Comparison of ENCODE assay signal across 11 cellular contexts in the genomic region with DNA sequence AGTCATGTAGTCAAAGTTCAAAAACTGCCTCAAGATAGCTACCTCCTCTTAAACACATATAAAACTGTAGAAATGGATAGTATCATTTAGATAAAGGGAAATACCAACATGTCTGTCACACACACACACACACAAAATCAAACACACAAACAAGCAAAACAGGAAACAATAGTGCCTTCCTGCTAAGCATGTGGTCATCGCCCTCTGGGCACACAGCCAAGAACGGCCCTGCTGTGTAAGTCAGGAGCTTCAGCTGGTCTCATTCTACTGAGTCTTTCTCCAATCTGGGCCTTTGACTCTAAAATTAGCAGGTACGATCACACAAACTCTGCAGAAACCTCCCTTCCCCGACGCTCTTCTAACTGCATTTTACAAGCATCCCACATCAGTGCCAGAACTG.
DNase-seq lines count a peak whose midpoint lies in the region; ATAC-seq, FAIRE-seq and TF ChIP-seq lines count a peak whose summit lies in the region.
"Had no signal": no experiment of that assay in that cellular context is flagged by ENCODE, and none has a peak within 500 bp of the region (broad histone marks: within the 10 kb centered on the region; RNA-seq: fewer than 3 reads in every experiment).

No MANE protein-coding gene starts in this region.

- peaks cover 2% of the 10 kb centered on the region for H3K9me3 Mint-ChIP-seq in Calu3 (ENCODE audit: low read depth, unreplicated experiment)
- H3K9me3 Mint-ChIP-seq in activated CD4-positive, alpha-beta memory T cell treated with anti-CD3 and anti-CD28 coated beads, Interleukin-2, amount 10 ng/mL, durations not matched to agents 7 days and 5 days: no peaks in the 10 kb centered on the region
- H3K9me3 Mint-ChIP-seq in activated CD4-positive, alpha-beta memory T cell treated with anti-CD3 and anti-CD28 coated beads for 36 hours: no peaks in the 10 kb centered on the region

- no peaks in the 10 kb centered on the region for H3K79me2 ChIP-seq in GM12878 (ENCODE audit: control insufficient read depth, insufficient read depth, low read length)

- no peaks in the 10 kb centered on the region for H3K36me3 Mint-ChIP-seq in Calu3 (ENCODE audit: insufficient read depth, unreplicated experiment)
- H3K36me3 Mint-ChIP-seq in activated CD4-positive, alpha-beta memory T cell treated with anti-CD3 and anti-CD28 coated beads, Interleukin-2, amount 10 ng/mL, durations not matched to agents 7 days and 5 days (ENCODE audit: low read depth): no peaks in the 10 kb centered on the region
- no peaks in the 10 kb centered on the region for H3K36me3 Mint-ChIP-seq in activated CD4-positive, alpha-beta memory T cell treated with anti-CD3 and anti-CD28 coated beads for 36 hours
- H3K36me3 Mint-ChIP-seq: activated naive CD8-positive, alpha-beta T cell; memory B cell had no signal

- TF ChIP-seq CTCF in Calu3 (IDR thresholded peaks at IDR 0.05; ENCODE audit: unreplicated experiment) (no peak), GM12878 (IDR thresholded peaks at IDR 0.05 in 2 of 3, conservative IDR thresholded peaks at IDR 0.05 in 1 of 3; ENCODE audit: control insufficient read depth in 2 of 3, extremely low read depth in 1 of 3, insufficient read depth in 1 of 3, low read depth in 3 of 3, low read length in 3 of 3) (no peak)

- RAD21 ChIA-PET in GM12878 (lab: Charles Lee; ENCODE audit: unreplicated experiment): no interaction called here

- H3K4me3 ChIP-seq in GM12878: no peak overlapping the region

- TF ChIP-seq POLR2A in GM12878 (IDR thresholded peaks at IDR 0.05; ENCODE audit: low read depth, low read length): no peak

- no peak overlapping the region for H3K9ac ChIP-seq in GM12878 (ENCODE audit: control insufficient read depth, insufficient read depth, low read length)

- no peak for TF ChIP-seq EP300 in GM12878 (IDR thresholded peaks at IDR 0.05; ENCODE audit: borderline replicate concordance in 1 of 2, control insufficient read depth in 1 of 2, low read depth in 2 of 2, low read length in 2 of 2)

- SMC1A ChIA-PET in GM12878 (lab: Charles Lee; ENCODE audit: uncharacterized antibody, unreplicated experiment): no interaction called here

- no peak overlapping the region for H2AFZ ChIP-seq in GM12878 (ENCODE audit: control insufficient read depth, low read depth, low read length)

- CTCF ChIA-PET in Calu3 (lab: Charles Lee): interaction anchor here (0.6 kb wide), 1 partner anchor 20 kb away, joined by 3 read pairs; no protein-coding TSS in a partner anchor
- CTCF ChIA-PET in GM12878 (lab: Yijun Ruan, JAX): no interaction called here
- CTCF ChIA-PET in activated CD4-positive, alpha-beta memory T cell treated with anti-CD3 and anti-CD28 coated beads, Interleukin-2, amount 10 ng/mL, durations not matched to agents 7 days and 5 days (lab: Charles Lee): no interaction called here
- CTCF ChIA-PET in activated CD4-positive, alpha-beta memory T cell treated with anti-CD3 and anti-CD28 coated beads for 36 hours (lab: Charles Lee): no interaction called here

- H4K20me1 ChIP-seq in GM12878 (ENCODE audit: control insufficient read depth, insufficient read depth): no peaks in the 10 kb centered on the region

- no peaks in the 10 kb centered on the region for H3K27me3 ChIP-seq in GM12878 (replicated peaks in 1 of 2; ENCODE audit: control insufficient read depth in 2 of 2, insufficient read depth in 2 of 2, low read length in 1 of 2)

- ATAC-seq in GM12878 (peak; percentile 39; the same call in 2 of the 3 replicates), left colon (peak; percentile 91), GM18870 (IDR thresholded peaks at IDR 0.05; ENCODE audit: unreplicated experiment) (no peak)

- no peaks in the 10 kb centered on the region for H3K27me3 Mint-ChIP-seq in Calu3 (ENCODE audit: unreplicated experiment)
- peaks cover 14% of the 10 kb centered on the region for H3K27me3 Mint-ChIP-seq in activated CD4-positive, alpha-beta memory T cell treated with anti-CD3 and anti-CD28 coated beads, Interleukin-2, amount 10 ng/mL, durations not matched to agents 7 days and 5 days
- H3K27me3 Mint-ChIP-seq in activated CD4-positive, alpha-beta memory T cell treated with anti-CD3 and anti-CD28 coated beads for 36 hours: peaks cover 3% of the 10 kb centered on the region

- H3K4me1 ChIP-seq in GM12878 (ENCODE audit: control insufficient read depth, insufficient read depth, low read length): no peaks in the 10 kb centered on the region

- no peak overlapping the region for H3K27ac Mint-ChIP-seq in Calu3 (ENCODE audit: unreplicated experiment)
- no peak overlapping the region for H3K27ac Mint-ChIP-seq in activated CD4-positive, alpha-beta memory T cell treated with anti-CD3 and anti-CD28 coated beads, Interleukin-2, amount 10 ng/mL, durations not matched to agents 7 days and 5 days
- H3K27ac Mint-ChIP-seq in activated CD4-positive, alpha-beta memory T cell treated with anti-CD3 and anti-CD28 coated beads for 36 hours: no peak overlapping the region
- H3K27ac Mint-ChIP-seq: activated naive CD8-positive, alpha-beta T cell; memory B cell had no signal

- no peak overlapping the region for H3K4me3 Mint-ChIP-seq in Calu3 (ENCODE audit: low read depth, unreplicated experiment)
- H3K4me3 Mint-ChIP-seq in activated CD4-positive, alpha-beta memory T cell treated with anti-CD3 and anti-CD28 coated beads, Interleukin-2, amount 10 ng/mL, durations not matched to agents 7 days and 5 days: no peak overlapping the region
- no peak overlapping the region for H3K4me3 Mint-ChIP-seq in activated CD4-positive, alpha-beta memory T cell treated with anti-CD3 and anti-CD28 coated beads for 36 hours
- H3K4me3 Mint-ChIP-seq: activated naive CD8-positive, alpha-beta T cell; memory B cell had no signal

- TF ChIP-seq RAD21 in GM12878 (IDR thresholded peaks at IDR 0.05; ENCODE audit: insufficient read depth, low read depth, low read length): no peak

- 46% methylated on average over 5 of the region's 5 CpGs for WGBS in GM12878 (ENCODE audit: insufficient coverage, insufficient replicate concordance, low lambda C conversion rate, missing lambda C conversion rate)

- H3K4me2 ChIP-seq in GM12878 (ENCODE audit: control insufficient read depth, insufficient read depth): no peak overlapping the region

- no peak overlapping the region for H3K27ac ChIP-seq in GM12878 (ENCODE audit: control insufficient read depth, insufficient read depth)

- intact Hi-C loops in Calu3 (cut with micrococcal nuclease; ENCODE audit: unreplicated experiment): no loop called here
- intact Hi-C loops in GM12878 (cut with micrococcal nuclease; ENCODE audit: unreplicated experiment): no loop called here
- intact Hi-C loops in left colon (cut with DNase I, micrococcal nuclease): no loop called here
- intact Hi-C loops in activated CD4-positive, alpha-beta memory T cell treated with anti-CD3 and anti-CD28 coated beads for 36 hours (cut with micrococcal nuclease): no loop called here

- DNase-seq in Calu3 (peak; percentile 56), NCI-H1417 (lab: John Stamatoyannopoulos, UW) (peak; percentile 35 to 96 (median 86)), GM12878 (ENCODE audit: low read depth, low spot score) (peak; percentile 9), left colon (peak; percentile 33 to 84), cortex of kidney (lab: John Stamatoyannopoulos, UW) (no peak)
- no peak for DNase-seq in activated CD4-positive, alpha-beta memory T cell treated with anti-CD3 and anti-CD28 coated beads, Interleukin-2, amount 10 ng/mL, durations not matched to agents 7 days and 5 days
- DNase-seq in activated CD4-positive, alpha-beta memory T cell treated with anti-CD3 and anti-CD28 coated beads for 36 hours: no peak

- FAIRE-seq in GM12878 (lab: Jason Lieb, UNC): no peak
- FAIRE-seq: G401.6 had no signal

- BruUV-seq in Calu3 (replicated peaks; lab: Mats Ljungman, UMichigan) (no TSS peak), GM12878 (replicated peaks; lab: Mats Ljungman, UMichigan) (no TSS peak)

- no peaks in the 10 kb centered on the region for H3K9me3 ChIP-seq in GM12878 (replicated peaks; ENCODE audit: control insufficient read depth, insufficient read depth, low read length)

- POLR2A ChIA-PET in GM12878 (lab: Charles Lee): no interaction called here
- POLR2A ChIA-PET in activated CD4-positive, alpha-beta memory T cell treated with anti-CD3 and anti-CD28 coated beads, Interleukin-2, amount 10 ng/mL, durations not matched to agents 7 days and 5 days (lab: Charles Lee): no interaction called here
- POLR2A ChIA-PET in activated CD4-positive, alpha-beta memory T cell treated with anti-CD3 and anti-CD28 coated beads for 36 hours (lab: Charles Lee): no interaction called here

- peaks cover 9% of the 10 kb centered on the region for H3K4me1 Mint-ChIP-seq in Calu3 (ENCODE audit: low read depth, unreplicated experiment)
- no peaks in the 10 kb centered on the region for H3K4me1 Mint-ChIP-seq in activated CD4-positive, alpha-beta memory T cell treated with anti-CD3 and anti-CD28 coated beads, Interleukin-2, amount 10 ng/mL, durations not matched to agents 7 days and 5 days
- H3K4me1 Mint-ChIP-seq in activated CD4-positive, alpha-beta memory T cell treated with anti-CD3 and anti-CD28 coated beads for 36 hours (ENCODE audit: low read depth): no peaks in the 10 kb centered on the region
- H3K4me1 Mint-ChIP-seq: memory B cell had no signal

- in situ Hi-C loops in GM12878 (cut with MboI): loop anchor here (25.0 kb wide), 1 partner anchor 96 kb away; no protein-coding TSS in a partner anchor

- no peaks in the 10 kb centered on the region for H3K36me3 ChIP-seq in GM12878 (ENCODE audit: control insufficient read depth in 2 of 2, insufficient read depth in 2 of 2, low read length in 1 of 2)

TF ChIP-seq in GM12878, 131 proteins besides CTCF, POLR2A, EP300 and RAD21 (continues in another document):
- no peak for TF ChIP-seq FOS (IDR thresholded peaks at IDR 0.05; ENCODE audit: borderline replicate concordance, extremely low read depth, insufficient read length)
- no peak for TF ChIP-seq WRNIP1 (IDR thresholded peaks at IDR 0.05; ENCODE audit: borderline replicate concordance, low read depth, low read length)
- TF ChIP-seq SPI1 (IDR thresholded peaks at IDR 0.05; ENCODE audit: borderline replicate concordance, insufficient read depth, low read depth, low read length): no peak
- TF ChIP-seq, protein P1, sequence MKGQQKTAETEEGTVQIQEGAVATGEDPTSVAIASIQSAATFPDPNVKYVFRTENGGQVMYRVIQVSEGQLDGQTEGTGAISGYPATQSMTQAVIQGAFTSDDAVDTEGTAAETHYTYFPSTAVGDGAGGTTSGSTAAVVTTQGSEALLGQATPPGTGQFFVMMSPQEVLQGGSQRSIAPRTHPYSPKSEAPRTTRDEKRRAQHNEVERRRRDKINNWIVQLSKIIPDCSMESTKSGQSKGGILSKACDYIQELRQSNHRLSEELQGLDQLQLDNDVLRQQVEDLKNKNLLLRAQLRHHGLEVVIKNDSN (IDR thresholded peaks at IDR 0.05; ENCODE audit: borderline replicate concordance, extremely low read length, insufficient read depth, low read depth, low read length): no peak

Comparison
In these comparisons a context has a peak if more than half of its experiments do, and no peak if none do; other contexts are left out.
1. DNase-seq: peak in Calu3 (single experiment), NCI-H1417 (3 of 3), GM12878 (single experiment) and left colon (2 of 2); none in cortex of kidney (single experiment), activated CD4-positive, alpha-beta memory T cell treated with anti-CD3 and anti-CD28 coated beads, Interleukin-2, amount 10 ng/mL, durations not matched to agents 7 days and 5 days (single experiment) and activated CD4-positive, alpha-beta memory T cell treated with anti-CD3 and anti-CD28 coated beads for 36 hours (single experiment).